Comparison of ENCODE assay signal across 22 cellular contexts in genomic region chr1:30248373-30248772, GRCh38.
"Had no signal": no experiment of that assay in that cellular context is flagged by ENCODE, and none has a peak within 500 bp of the region (broad histone marks: within the 10 kb centered on the region; RNA-seq: fewer than 3 reads in every experiment).

No MANE protein-coding gene starts in this region.

- H3K36me3 Mint-ChIP-seq: immature natural killer cell, mesothelial cell of epicardium had no signal

- H3K9me3 Mint-ChIP-seq: immature natural killer cell, mesothelial cell of epicardium had no signal

- H3K36me3 ChIP-seq: esophagus muscularis mucosa, gastroesophageal sphincter, heart left ventricle, left ventricle myocardium inferior, lower lobe of right lung had no signal

- H3K4me1 ChIP-seq: esophagus muscularis mucosa, foreskin keratinocyte, gastroesophageal sphincter, heart left ventricle, left ventricle myocardium inferior, lower lobe of right lung had no signal

- H3K4me3 Mint-ChIP-seq: immature natural killer cell, mesothelial cell of epicardium had no signal

- H3K4me2 ChIP-seq: hepatocyte had no signal

- ATAC-seq: foreskin keratinocyte, gastroesophageal sphincter, heart left ventricle, left colon, left lobe of liver, lower lobe of right lung, mucosa of descending colon had no signal

- H3K9me3 ChIP-seq: esophagus muscularis mucosa, gastroesophageal sphincter, heart left ventricle, left ventricle myocardium inferior, lower lobe of right lung, mucosa of descending colon had no signal

- H2AFZ ChIP-seq: hepatocyte had no signal

- DNase-seq: dermis blood vessel endothelial cell; dorsolateral prefrontal cortex; effector CD4-positive, alpha-beta T cell; effector memory CD4-positive, alpha-beta T cell; foreskin keratinocyte; heart left ventricle; hypothalamus; immature natural killer cell; islet precursor cell; kidney; kidney glomerular epithelial cell; left colon; left ventricle myocardium inferior; lower lobe of right lung; mesenchymal stem cell; mucosa of descending colon had no signal

- H3K27ac Mint-ChIP-seq: immature natural killer cell, mesothelial cell of epicardium had no signal

- H3K79me2 ChIP-seq: hepatocyte had no signal

- H3K4me3 ChIP-seq: coronary artery, dorsolateral prefrontal cortex, esophagus muscularis mucosa, gastroesophageal sphincter, heart left ventricle, hepatocyte, left ventricle myocardium inferior, lower lobe of right lung, mucosa of descending colon had no signal

- H3K27ac ChIP-seq: coronary artery, dorsolateral prefrontal cortex, esophagus muscularis mucosa, foreskin keratinocyte, gastroesophageal sphincter, heart left ventricle, hepatocyte, left ventricle myocardium inferior, lower lobe of right lung had no signal

- H3K4me1 Mint-ChIP-seq: immature natural killer cell had no signal
